ENCODE assay signal across 12 cellular contexts in the genomic region with DNA sequence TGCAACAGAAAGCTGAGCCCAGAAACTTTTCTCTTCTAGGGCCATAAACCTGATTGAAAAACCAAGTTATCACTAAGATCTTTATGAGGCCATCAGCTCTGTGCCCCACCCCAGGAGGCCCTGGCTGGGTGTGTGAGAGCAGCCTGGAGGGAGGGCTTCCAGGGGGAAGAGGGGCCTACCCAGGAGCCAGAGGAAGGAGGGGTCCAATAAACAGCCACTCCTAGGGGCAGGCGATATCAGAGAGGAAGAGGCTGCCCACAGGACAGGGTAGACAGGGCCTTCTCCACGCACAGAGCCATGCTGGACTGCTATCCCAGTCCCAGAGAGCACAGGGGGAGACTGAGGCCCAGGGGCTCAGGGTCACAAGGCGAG. TPM values are rescaled to one million over a fixed set of nuclear protein-coding genes. Genes with fewer than 3 reads are reported as not detected.
DNase-seq lines count a peak whose midpoint lies in the region; ATAC-seq and TF ChIP-seq lines count a peak whose summit lies in the region.
"Had no signal": no experiment of that assay in that cellular context is flagged by ENCODE, and none has a peak within 500 bp of the region (broad histone marks: within the 10 kb centered on the region; RNA-seq: fewer than 3 reads in every experiment).

No MANE protein-coding gene starts in this region.

- no peaks in the 10 kb centered on the region for H3K9me3 Mint-ChIP-seq in activated naive CD4-positive, alpha-beta T cell treated with anti-CD3 and anti-CD28 coated beads, Interleukin-2, amount 10 ng/mL, durations not matched to agents 7 days and 5 days

- CTCF ChIA-PET in HEK293 (lab: Yijun Ruan, JAX) = interaction anchor here (0.6 to 2.1 kb wide), 23 partner anchors 9 to 618 kb away, joined by 3 to 20 read pairs (median 4); no protein-coding TSS in a partner anchor
- CTCF ChIA-PET in activated naive CD4-positive, alpha-beta T cell treated with anti-CD3 and anti-CD28 coated beads, Interleukin-2, amount 10 ng/mL, durations not matched to agents 7 days and 5 days (lab: Charles Lee) = interaction anchor here (0.8 to 2.8 kb wide), 11 partner anchors 9 to 189 kb away, joined by 3 to 13 read pairs (median 4); no protein-coding TSS in a partner anchor

- no peaks in the 10 kb centered on the region for H4K20me1 ChIP-seq in smooth muscle cell (ENCODE audit: low read depth)

- peaks cover 30% of the 10 kb centered on the region for H3K27me3 Mint-ChIP-seq in T-helper 17 cell
- H3K27me3 Mint-ChIP-seq in activated naive CD4-positive, alpha-beta T cell treated with anti-CD3 and anti-CD28 coated beads, Interleukin-2, amount 10 ng/mL, durations not matched to agents 7 days and 5 days = peaks cover 58% of the 10 kb centered on the region

- 0 out of 2 replicates have a peak overlapping the region, but pooled peaks have one; percentile 3 for H3K27ac ChIP-seq in HEK293 (ENCODE audit: extremely low read depth, low read depth, low read length)
- peak overlapping the region; percentile 38 to 90 (median 75) for H3K27ac ChIP-seq in Peyer's patch
- H3K27ac ChIP-seq in smooth muscle cell (ENCODE audit: low read depth) = peak overlapping the region; percentile 32
- H3K27ac ChIP-seq: body of pancreas had no signal

- H3K4me3 Mint-ChIP-seq in T-helper 17 cell = no peak overlapping the region
- no peak overlapping the region for H3K4me3 Mint-ChIP-seq in activated naive CD4-positive, alpha-beta T cell treated with anti-CD3 and anti-CD28 coated beads, Interleukin-2, amount 10 ng/mL, durations not matched to agents 7 days and 5 days

- H3F3A ChIP-seq in smooth muscle cell (ENCODE audit: low read depth) = peaks cover 13% of the 10 kb centered on the region

- POLR2A ChIA-PET in HEK293 (lab: Yijun Ruan, JAX) = no interaction called here

- ATAC-seq in T-helper 17 cell = no peak

- H3K9ac ChIP-seq in smooth muscle cell (ENCODE audit: low read depth) = no peak overlapping the region

- H3K27me3 ChIP-seq in Peyer's patch = no peaks in the 10 kb centered on the region
- peaks cover 15% of the 10 kb centered on the region for H3K27me3 ChIP-seq in smooth muscle cell (ENCODE audit: low read depth)

- H2AFZ ChIP-seq in smooth muscle cell (ENCODE audit: low read depth) = no peak overlapping the region

- no peaks in the 10 kb centered on the region for H3K36me3 Mint-ChIP-seq in T-helper 17 cell (ENCODE audit: low read depth)
- no peaks in the 10 kb centered on the region for H3K36me3 Mint-ChIP-seq in activated naive CD4-positive, alpha-beta T cell treated with anti-CD3 and anti-CD28 coated beads, Interleukin-2, amount 10 ng/mL, durations not matched to agents 7 days and 5 days

- H3K27ac Mint-ChIP-seq in T-helper 17 cell = no peak overlapping the region
- no peak overlapping the region for H3K27ac Mint-ChIP-seq in activated naive CD4-positive, alpha-beta T cell treated with anti-CD3 and anti-CD28 coated beads, Interleukin-2, amount 10 ng/mL, durations not matched to agents 7 days and 5 days

- H3K4me3 ChIP-seq in HEK293 (ENCODE audit: low read depth, low read length) = no peak overlapping the region
- no peak overlapping the region for H3K4me3 ChIP-seq in Peyer's patch
- no peak overlapping the region for H3K4me3 ChIP-seq in smooth muscle cell
- H3K4me3 ChIP-seq: body of pancreas had no signal

- peak; percentile 74 to 91 for TF ChIP-seq POLR2A in Peyer's patch (IDR thresholded peaks at IDR 0.05)

- no peaks in the 10 kb centered on the region for H3K36me3 ChIP-seq in HEK293 (ENCODE audit: control insufficient read depth in 2 of 2, insufficient read depth in 1 of 2, low read length in 2 of 2)
- H3K36me3 ChIP-seq in Peyer's patch = no peaks in the 10 kb centered on the region
- no peaks in the 10 kb centered on the region for H3K36me3 ChIP-seq in smooth muscle cell (ENCODE audit: low read depth)

- no peaks in the 10 kb centered on the region for H3K79me2 ChIP-seq in smooth muscle cell (ENCODE audit: low read depth)

- DNase-seq in Peyer's patch (peak in 2 of 3 donors; percentile 85 to 89), left kidney (ENCODE audit: low read depth, low spot score) (peak; percentile 64), smooth muscle cell (lab: John Stamatoyannopoulos, UW; ENCODE audit: unreplicated experiment) (no peak), GM19240 (ENCODE audit: insufficient read length, low spot score) (no peak), T-helper 17 cell (no peak)
- no peak for DNase-seq in activated naive CD4-positive, alpha-beta T cell treated with anti-CD3 and anti-CD28 coated beads, Interleukin-2, amount 10 ng/mL, durations not matched to agents 7 days and 5 days
- DNase-seq: KG1 had no signal

- no peaks in the 10 kb centered on the region for H3K9me3 ChIP-seq in HEK293 (ENCODE audit: control insufficient read depth, insufficient read depth, low read depth, low read length)
- no peaks in the 10 kb centered on the region for H3K9me3 ChIP-seq in Peyer's patch
- H3K9me3 ChIP-seq in smooth muscle cell (replicated peaks; ENCODE audit: low read depth) = no peaks in the 10 kb centered on the region
- no peaks in the 10 kb centered on the region for H3K9me3 ChIP-seq in T-helper 17 cell (ENCODE audit: control insufficient read depth, low read length, poor library complexity, severe bottlenecking)
- H3K9me3 ChIP-seq: body of pancreas had no signal

- TF ChIP-seq CTCF in HEK293 (tag by site-specific recombination; IDR thresholded peaks at IDR 0.05) = no peak
- TF ChIP-seq CTCF in Peyer's patch (IDR thresholded peaks at IDR 0.05) = no peak
- no peak for TF ChIP-seq CTCF in smooth muscle cell (IDR thresholded peaks at IDR 0.05; ENCODE audit: borderline replicate concordance, insufficient read depth, poor library complexity, severe bottlenecking)

- H3K4me1 Mint-ChIP-seq in T-helper 17 cell = peaks cover 5% of the 10 kb centered on the region
- H3K4me1 Mint-ChIP-seq in activated naive CD4-positive, alpha-beta T cell treated with anti-CD3 and anti-CD28 coated beads, Interleukin-2, amount 10 ng/mL, durations not matched to agents 7 days and 5 days = no peaks in the 10 kb centered on the region

- H3K4me1 ChIP-seq in HEK293 (ENCODE audit: control insufficient read depth, insufficient read depth, low read length) (no peaks in the 10 kb centered on the region), Peyer's patch (peaks cover 3 to 44% (median 7%) of the 10 kb centered on the region in 4 donors), smooth muscle cell (ENCODE audit: low read depth) (peaks cover 3% of the 10 kb centered on the region)
- H3K4me1 ChIP-seq: body of pancreas had no signal

- no peak overlapping the region for H3K4me2 ChIP-seq in smooth muscle cell

- whole genome bisulfite sequencing in smooth muscle cell (ENCODE audit: low lambda C conversion rate) = 53% methylated on average over 3 of the region's 3 CpGs

TF ChIP-seq in HEK293, 187 proteins besides CTCF, POLR2A, EP300 and RAD21 (continues in another document):
- TF ChIP-seq, protein P1, sequence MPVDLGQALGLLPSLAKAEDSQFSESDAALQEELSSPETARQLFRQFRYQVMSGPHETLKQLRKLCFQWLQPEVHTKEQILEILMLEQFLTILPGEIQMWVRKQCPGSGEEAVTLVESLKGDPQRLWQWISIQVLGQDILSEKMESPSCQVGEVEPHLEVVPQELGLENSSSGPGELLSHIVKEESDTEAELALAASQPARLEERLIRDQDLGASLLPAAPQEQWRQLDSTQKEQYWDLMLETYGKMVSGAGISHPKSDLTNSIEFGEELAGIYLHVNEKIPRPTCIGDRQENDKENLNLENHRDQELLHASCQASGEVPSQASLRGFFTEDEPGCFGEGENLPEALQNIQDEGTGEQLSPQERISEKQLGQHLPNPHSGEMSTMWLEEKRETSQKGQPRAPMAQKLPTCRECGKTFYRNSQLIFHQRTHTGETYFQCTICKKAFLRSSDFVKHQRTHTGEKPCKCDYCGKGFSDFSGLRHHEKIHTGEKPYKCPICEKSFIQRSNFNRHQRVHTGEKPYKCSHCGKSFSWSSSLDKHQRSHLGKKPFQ (tag by site-specific recombination; IDR thresholded peaks at IDR 0.05) = no peak
- no peak for TF ChIP-seq ZNF629 (tag by site-specific recombination; IDR thresholded peaks at IDR 0.05)
- TF ChIP-seq KLF10 (tag by site-specific recombination; IDR thresholded peaks at IDR 0.05) = no peak
- no peak for TF ChIP-seq ZNF677 (tag by site-specific recombination; IDR thresholded peaks at IDR 0.05)
- TF ChIP-seq ZNF174 (tag by site-specific recombination; IDR thresholded peaks at IDR 0.05) = no peak
- TF ChIP-seq, protein P2, sequence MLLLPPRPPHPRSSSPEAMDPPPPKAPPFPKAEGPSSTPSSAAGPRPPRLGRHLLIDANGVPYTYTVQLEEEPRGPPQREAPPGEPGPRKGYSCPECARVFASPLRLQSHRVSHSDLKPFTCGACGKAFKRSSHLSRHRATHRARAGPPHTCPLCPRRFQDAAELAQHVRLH (tag by site-specific recombination; IDR thresholded peaks at IDR 0.05) = no peak
- TF ChIP-seq ZNF341 (tag by site-specific recombination; IDR thresholded peaks at IDR 0.05; ENCODE audit: low read depth) = peak; percentile 61
- TF ChIP-seq SCRT1 (tag by site-specific recombination; IDR thresholded peaks at IDR 0.05; ENCODE audit: borderline replicate concordance) = no peak
- TF ChIP-seq, protein P3, sequence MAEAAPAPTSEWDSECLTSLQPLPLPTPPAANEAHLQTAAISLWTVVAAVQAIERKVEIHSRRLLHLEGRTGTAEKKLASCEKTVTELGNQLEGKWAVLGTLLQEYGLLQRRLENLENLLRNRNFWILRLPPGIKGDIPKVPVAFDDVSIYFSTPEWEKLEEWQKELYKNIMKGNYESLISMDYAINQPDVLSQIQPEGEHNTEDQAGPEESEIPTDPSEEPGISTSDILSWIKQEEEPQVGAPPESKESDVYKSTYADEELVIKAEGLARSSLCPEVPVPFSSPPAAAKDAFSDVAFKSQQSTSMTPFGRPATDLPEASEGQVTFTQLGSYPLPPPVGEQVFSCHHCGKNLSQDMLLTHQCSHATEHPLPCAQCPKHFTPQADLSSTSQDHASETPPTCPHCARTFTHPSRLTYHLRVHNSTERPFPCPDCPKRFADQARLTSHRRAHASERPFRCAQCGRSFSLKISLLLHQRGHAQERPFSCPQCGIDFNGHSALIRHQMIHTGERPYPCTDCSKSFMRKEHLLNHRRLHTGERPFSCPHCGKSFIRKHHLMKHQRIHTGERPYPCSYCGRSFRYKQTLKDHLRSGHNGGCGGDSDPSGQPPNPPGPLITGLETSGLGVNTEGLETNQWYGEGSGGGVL (tag by site-specific recombination; IDR thresholded peaks at IDR 0.05) = no peak

RNA-seq across cellular contexts. Expression of a gene that starts 4.5 kb away (rescaled TPM):
- total RNA-seq in Peyer's patch = 100 to 1,000 TPM; 177 to 429 (median 370) TPM
- total RNA-seq in smooth muscle cell = 1.4 and 3.9 TPM in 2 replicates
- 5.0 and 8.5 TPM in 2 replicates for polyA plus RNA-seq in smooth muscle cell
- not detected for total RNA-seq in T-helper 17 cell
- total RNA-seq: body of pancreas, Calu3, dermis blood vessel endothelial cell had no signal

RNA-seq across cellular contexts. Expression of a gene that starts 6.5 kb away (rescaled TPM):
- total RNA-seq in Peyer's patch (10 to 100 TPM; 17.5 to 87.5 (median 31.2) TPM), smooth muscle cell (362 and 370 TPM in 2 replicates), T-helper 17 cell (under 1 TPM in 1 of 2 donors, not detected in 1; 0.57 TPM)
- polyA plus RNA-seq in smooth muscle cell = 390 and 522 TPM in 2 replicates
- total RNA-seq: Calu3 had no signal

RNA-seq across cellular contexts. Expression of a gene that starts 27.7 kb away (rescaled TPM):
- 10 to 100 TPM; 12.3 to 41.6 (median 19.9) TPM for total RNA-seq in Peyer's patch
- not detected in 2 replicates for total RNA-seq in smooth muscle cell
- polyA plus RNA-seq in smooth muscle cell = 0.10 TPM in 1 of 2 replicates, not detected in the other
- not detected for total RNA-seq in T-helper 17 cell
- total RNA-seq: body of pancreas, Calu3, dermis blood vessel endothelial cell had no signal
- polyA plus RNA-seq: esophagus had no signal

Comparison
In these comparisons a context has a peak if more than half of its experiments do, and no peak if none do; other contexts are left out.
1. H3K27ac ChIP-seq: peak in every context shown above with its lines; median percentile 75 in Peyer's patch; 32 in smooth muscle cell; 3 in HEK293.
2. DNase-seq: peak in Peyer's patch (2 of 3) and left kidney (single experiment); none in smooth muscle cell (single experiment), GM19240 (single experiment), T-helper 17 cell (0 of 3) and activated naive CD4-positive, alpha-beta T cell treated with anti-CD3 and anti-CD28 coated beads, Interleukin-2, amount 10 ng/mL, durations not matched to agents 7 days and 5 days (single experiment).
3. RNA of a gene that starts 4.5 kb away (total RNA-seq): 177 to 429 TPM in Peyer's patch; 1.4 to 3.9 TPM in smooth muscle cell and not detected in T-helper 17 cell; every median in the first group is over 10 times any median in the second.
4. RNA of a gene that starts 6.5 kb away (total RNA-seq): 362 to 370 TPM in smooth muscle cell and 17.5 to 87.5 TPM in Peyer's patch; 0.57 TPM in T-helper 17 cell; every median in the first group is over 10 times any median in the second.
5. RNA of a gene that starts 27.7 kb away (total RNA-seq): 12.3 to 41.6 TPM in Peyer's patch; not detected in T-helper 17 cell and not detected in smooth muscle cell; every median in the first group is over 10 times any median in the second.